16 cellular contexts compared by ENCODE assay signal in the genomic region with DNA sequence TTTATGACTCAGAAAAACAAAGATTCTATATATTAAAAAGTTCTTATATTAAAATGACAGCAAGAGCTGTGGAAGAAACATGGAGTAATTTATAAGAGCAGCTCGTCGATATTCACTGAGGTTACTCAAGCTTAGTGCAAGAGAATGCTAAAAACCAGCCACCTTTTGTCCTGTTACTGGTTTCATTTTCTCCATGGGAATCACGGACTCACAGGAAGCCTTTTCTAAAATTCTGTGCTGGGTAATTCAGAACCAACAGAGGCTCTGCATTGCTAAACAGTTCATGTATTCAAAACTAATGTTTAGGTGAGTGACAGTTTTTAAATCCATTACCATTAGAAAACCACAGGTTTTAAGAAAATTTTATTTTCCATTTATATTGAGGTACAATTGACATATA.
DNase-seq lines count a peak whose midpoint lies in the region; ATAC-seq, FAIRE-seq and TF ChIP-seq lines count a peak whose summit lies in the region.
"Had no signal": no experiment of that assay in that cellular context is flagged by ENCODE, and none has a peak within 500 bp of the region (broad histone marks: within the 10 kb centered on the region; RNA-seq: fewer than 3 reads in every experiment).

No MANE protein-coding gene starts in this region.

- no peak overlapping the region for H3K23ac ChIP-seq in H1 (ENCODE audit: insufficient read length)

- ATAC-seq in GM19452 (IDR thresholded peaks at IDR 0.05; ENCODE audit: unreplicated experiment), result peak; percentile 11
- no peak for ATAC-seq in activated CD4-positive, alpha-beta T cell treated with anti-CD3 and anti-CD28 coated beads for 36 hours
- ATAC-seq: activated CD8-positive, alpha-beta T cell treated with anti-CD3 and anti-CD28 coated beads for 36 hours; left colon; pancreas had no signal

- H3K79me2 ChIP-seq in ACC112 (ENCODE audit: control insufficient read depth, insufficient read depth, low read length, unreplicated experiment) (no peaks in the 10 kb centered on the region), MM.1S (ENCODE audit: low read length) (no peaks in the 10 kb centered on the region), H1 (ENCODE audit: control insufficient read depth in 1 of 2, insufficient read depth in 2 of 2, low read length in 2 of 2) (no peaks in the 10 kb centered on the region)

- H3K4me1 Mint-ChIP-seq in activated CD4-positive, alpha-beta T cell treated with anti-CD3 and anti-CD28 coated beads for 36 hours, result no peaks in the 10 kb centered on the region

- H2BK120ac ChIP-seq in H1 (replicated peaks; ENCODE audit: low read depth, low read length), result no peak overlapping the region

- no peaks in the 10 kb centered on the region for H3K27me3 ChIP-seq in ACC112 (ENCODE audit: insufficient read depth, low read length)
- H3K27me3 ChIP-seq in MM.1S (replicated peaks; ENCODE audit: insufficient read depth, low read length), result no peaks in the 10 kb centered on the region
- H3K27me3 ChIP-seq in H1 (replicated peaks in 1 of 4; ENCODE audit: control insufficient read depth in 3 of 4, extremely low read depth in 1 of 4, insufficient read depth in 3 of 4, low read length in 3 of 4), result no peaks in the 10 kb centered on the region
- H3K27me3 ChIP-seq: pancreas had no signal

- H2BK5ac ChIP-seq in H1 (ENCODE audit: low read depth, low read length), result no peak overlapping the region

- no peak overlapping the region for H3K18ac ChIP-seq in H1 (ENCODE audit: extremely low read depth, low read length)

- intact Hi-C loops in activated CD4-positive, alpha-beta T cell treated with anti-CD3 and anti-CD28 coated beads for 36 hours (cut with DNase I, micrococcal nuclease), result no loop called here

- DNase-seq in MM.1S (no peak), H1 (ENCODE audit: low read depth in 1 of 2, low spot score in 2 of 2) (no peak), amniotic stem cell (lab: John Stamatoyannopoulos, UW) (no peak), GM10248 (ENCODE audit: extremely low spot score) (no peak), NCI-H69 (lab: John Stamatoyannopoulos, UW) (no peak)
- DNase-seq in activated CD4-positive, alpha-beta T cell treated with anti-CD3 and anti-CD28 coated beads for 36 hours, result no peak
- DNase-seq: activated naive CD4-positive, alpha-beta T cell treated with anti-CD3 and anti-CD28 coated beads, Interleukin-2, amount 50 U/mL, for 16 hours; dermis blood vessel endothelial cell; DMS79 treated with DMSO at 0.1 percent for 48 hours; GOT3; left colon; NCI-H1048; pancreas had no signal

- no peak overlapping the region for H2AFZ ChIP-seq in ACC112 (ENCODE audit: low read length, unreplicated experiment)
- H2AFZ ChIP-seq in MM.1S (ENCODE audit: low read length), result no peak overlapping the region; the same call in 1 of the 2 replicates
- H2AFZ ChIP-seq in H1 (ENCODE audit: low read length), result peak overlapping the region; percentile 26; the same call in 1 of the 2 replicates

- H3K9ac ChIP-seq in MM.1S (ENCODE audit: low read length) (no peak overlapping the region), H1 (replicated peaks in 1 of 4; ENCODE audit: extremely low read depth in 1 of 4, low read depth in 3 of 4, low read length in 3 of 4) (no peak overlapping the region)

- no peak overlapping the region for H4K91ac ChIP-seq in H1 (replicated peaks; ENCODE audit: insufficient read length, low read length)

- H2AK5ac ChIP-seq in H1 (ENCODE audit: low read depth, low read length), result no peak overlapping the region

- H3K4me2 ChIP-seq in MM.1S (ENCODE audit: low read depth, low read length) (peak overlapping the region; percentile 28; the same call in 1 of the 2 replicates), H1 (ENCODE audit: insufficient read depth in 1 of 2, low read depth in 2 of 2, low read length in 2 of 2) (no peak overlapping the region)

- POLR2A ChIA-PET in H1 (lab: Charles Lee; ENCODE audit: partially characterized antibody) (no interaction called here), GM10248 (lab: Yijun Ruan, JAX) (no interaction called here)
- POLR2A ChIA-PET in activated CD4-positive, alpha-beta T cell treated with anti-CD3 and anti-CD28 coated beads for 36 hours (lab: Charles Lee), result no interaction called here

- H3K36me3 ChIP-seq in ACC112 (ENCODE audit: insufficient read depth, low read length) (no peaks in the 10 kb centered on the region), MM.1S (replicated peaks; ENCODE audit: insufficient read depth, low read length) (no peaks in the 10 kb centered on the region), H1 (ENCODE audit: control insufficient read depth in 2 of 4, insufficient read depth in 4 of 4, low read length in 3 of 4) (no peaks in the 10 kb centered on the region)
- H3K36me3 ChIP-seq: pancreas had no signal

- TF ChIP-seq RAD21 in H1 (IDR thresholded peaks at IDR 0.05 in 1 of 2, conservative IDR thresholded peaks at IDR 0.05 in 1 of 2; ENCODE audit: low read depth in 2 of 2, low read length in 2 of 2), result no peak

- no peaks in the 10 kb centered on the region for H4K20me1 ChIP-seq in MM.1S (ENCODE audit: insufficient read depth, low read length)
- no peaks in the 10 kb centered on the region for H4K20me1 ChIP-seq in H1 (replicated peaks in 1 of 2; ENCODE audit: control insufficient read depth in 1 of 2, insufficient read depth in 2 of 2, low read length in 2 of 2)

- H2BK20ac ChIP-seq in H1 (ENCODE audit: low read length), result no peak overlapping the region

- no peak overlapping the region for H3K56ac ChIP-seq in H1 (replicated peaks; ENCODE audit: insufficient read length, low read depth, low read length)

- no peaks in the 10 kb centered on the region for H3K79me1 ChIP-seq in H1 (ENCODE audit: low read depth, low read length)

- H3K4me3 ChIP-seq in ACC112 (ENCODE audit: low read depth, low read length) (peak overlapping the region; percentile 42), MM.1S (ENCODE audit: low read length) (no peak overlapping the region), H1 (ENCODE audit: extremely low read depth in 1 of 4, insufficient read depth in 2 of 4, low read depth in 3 of 4, low read length in 4 of 4) (no peak overlapping the region)
- H3K4me3 ChIP-seq: pancreas had no signal

- no peak overlapping the region for H3K4me3 Mint-ChIP-seq in activated CD4-positive, alpha-beta T cell treated with anti-CD3 and anti-CD28 coated beads for 36 hours
- H3K4me3 Mint-ChIP-seq: activated CD8-positive, alpha-beta T cell treated with anti-CD3 and anti-CD28 coated beads for 36 hours had no signal

- no peak overlapping the region for H3K4ac ChIP-seq in H1 (replicated peaks; ENCODE audit: insufficient read length, low read depth, low read length)

- TF ChIP-seq POLR2A in H1 (IDR thresholded peaks at IDR 0.05; ENCODE audit: control extremely low read depth in 1 of 2, low read depth in 2 of 2, low read length in 2 of 2), result no peak

- H3K9me3 ChIP-seq in MM.1S (replicated peaks; ENCODE audit: insufficient read depth, low read length), result no peaks in the 10 kb centered on the region
- peaks cover 0 to 3% of the 10 kb centered on the region in 2 experiments; a peak in 1 of 4 replicates for H3K9me3 ChIP-seq in H1 (ENCODE audit: insufficient read depth in 2 of 2, low read depth in 1 of 2, low read length in 1 of 2)
- H3K9me3 ChIP-seq: pancreas had no signal

- 48% methylated on average over 3 of the region's 3 CpGs; no CpG with 5 or more reads in 1 of the 2 experiments for WGBS in H1 (ENCODE audit: extremely low coverage in 1 of 2, insufficient coverage in 1 of 2, insufficient read length in 1 of 2, insufficient replicate concordance in 2 of 2, low coverage in 1 of 2, low lambda C conversion rate in 2 of 2, missing lambda C conversion rate in 1 of 2), 2 experiments

- TF ChIP-seq CTCF in MM.1S (IDR thresholded peaks at IDR 0.05; ENCODE audit: low read length), result no peak
- TF ChIP-seq CTCF in H1 (IDR thresholded peaks at IDR 0.05; ENCODE audit: control extremely low read depth in 1 of 3, insufficient read depth in 1 of 3, low read depth in 1 of 3, low read length in 3 of 3), result no peak
- no peak for TF ChIP-seq CTCF in GM10248 (IDR thresholded peaks at IDR 0.05; ENCODE audit: control extremely low read depth, extremely low read depth, low read depth, missing control alignments)

- no peaks in the 10 kb centered on the region for H3K23me2 ChIP-seq in H1 (ENCODE audit: low read depth, low read length)

- H3K9me3 Mint-ChIP-seq in activated CD4-positive, alpha-beta T cell treated with anti-CD3 and anti-CD28 coated beads for 36 hours (ENCODE audit: low read depth), result no peaks in the 10 kb centered on the region
- H3K9me3 Mint-ChIP-seq: activated CD8-positive, alpha-beta T cell treated with anti-CD3 and anti-CD28 coated beads for 36 hours had no signal

- H4K5ac ChIP-seq in H1 (ENCODE audit: insufficient read length, low read depth, low read length), result no peak overlapping the region

- H3K36me3 Mint-ChIP-seq in activated CD4-positive, alpha-beta T cell treated with anti-CD3 and anti-CD28 coated beads for 36 hours (ENCODE audit: low read depth), result no peaks in the 10 kb centered on the region

- H3K27ac ChIP-seq in ACC112 (ENCODE audit: low read depth, low read length) (no peak overlapping the region), MM.1S (ENCODE audit: low read length) (no peak overlapping the region), H1 (ENCODE audit: low read depth, low read length) (no peak overlapping the region)
- H3K27ac ChIP-seq: pancreas had no signal

- no peak for FAIRE-seq in H1 (lab: Jason Lieb, UNC)
- FAIRE-seq: pancreas had no signal

- no peak overlapping the region for H3K14ac ChIP-seq in H1 (ENCODE audit: insufficient read length)

- H3K27me3 Mint-ChIP-seq in activated CD4-positive, alpha-beta T cell treated with anti-CD3 and anti-CD28 coated beads for 36 hours, result no peaks in the 10 kb centered on the region
- H3K27me3 Mint-ChIP-seq: activated CD8-positive, alpha-beta T cell treated with anti-CD3 and anti-CD28 coated beads for 36 hours had no signal

- no peaks in the 10 kb centered on the region for H3K9me2 ChIP-seq in MM.1S (replicated peaks; ENCODE audit: insufficient read depth, low read length)

- TF ChIP-seq EP300 in H1 (IDR thresholded peaks at IDR 0.05; ENCODE audit: borderline replicate concordance in 1 of 2, low read depth in 2 of 2, low read length in 2 of 2), result no peak

- H3K4me1 ChIP-seq in ACC112 (ENCODE audit: control insufficient read depth, insufficient read depth, low read length, unreplicated experiment) (no peaks in the 10 kb centered on the region), MM.1S (ENCODE audit: low read length) (0 out of 2 replicates have a peak, but pooled peaks cover 3% of the 10 kb centered on the region), H1 (replicated peaks in 1 of 4; ENCODE audit: control insufficient read depth in 3 of 4, insufficient read depth in 4 of 4, low read length in 3 of 4) (peaks cover 0 to 5% (median 4%) of the 10 kb centered on the region in 4 experiments; a peak in 3 of 7 replicates)
- H3K4me1 ChIP-seq: pancreas had no signal

- no peak overlapping the region for H2BK15ac ChIP-seq in H1 (ENCODE audit: low read length)

- H4K8ac ChIP-seq in H1 (ENCODE audit: extremely low read depth, insufficient read depth, low read length), result no peak overlapping the region

- no peaks in the 10 kb centered on the region for H3F3A ChIP-seq in MM.1S (ENCODE audit: insufficient read depth, low read length)

- no peak overlapping the region for H2BK12ac ChIP-seq in H1 (ENCODE audit: low read depth, low read length)

- no peak overlapping the region for H3K27ac Mint-ChIP-seq in activated CD4-positive, alpha-beta T cell treated with anti-CD3 and anti-CD28 coated beads for 36 hours
- H3K27ac Mint-ChIP-seq: activated CD8-positive, alpha-beta T cell treated with anti-CD3 and anti-CD28 coated beads for 36 hours had no signal

- CTCF ChIA-PET in H1 (lab: Charles Lee; ENCODE audit: partially characterized antibody), result no interaction called here
- CTCF ChIA-PET in activated CD4-positive, alpha-beta T cell treated with anti-CD3 and anti-CD28 coated beads for 36 hours (lab: Charles Lee), result no interaction called here
- CTCF ChIA-PET in GM10248 (lab: Yijun Ruan, JAX), result no interaction called here
